21 cellular contexts compared by ENCODE assay signal in the genomic region with DNA sequence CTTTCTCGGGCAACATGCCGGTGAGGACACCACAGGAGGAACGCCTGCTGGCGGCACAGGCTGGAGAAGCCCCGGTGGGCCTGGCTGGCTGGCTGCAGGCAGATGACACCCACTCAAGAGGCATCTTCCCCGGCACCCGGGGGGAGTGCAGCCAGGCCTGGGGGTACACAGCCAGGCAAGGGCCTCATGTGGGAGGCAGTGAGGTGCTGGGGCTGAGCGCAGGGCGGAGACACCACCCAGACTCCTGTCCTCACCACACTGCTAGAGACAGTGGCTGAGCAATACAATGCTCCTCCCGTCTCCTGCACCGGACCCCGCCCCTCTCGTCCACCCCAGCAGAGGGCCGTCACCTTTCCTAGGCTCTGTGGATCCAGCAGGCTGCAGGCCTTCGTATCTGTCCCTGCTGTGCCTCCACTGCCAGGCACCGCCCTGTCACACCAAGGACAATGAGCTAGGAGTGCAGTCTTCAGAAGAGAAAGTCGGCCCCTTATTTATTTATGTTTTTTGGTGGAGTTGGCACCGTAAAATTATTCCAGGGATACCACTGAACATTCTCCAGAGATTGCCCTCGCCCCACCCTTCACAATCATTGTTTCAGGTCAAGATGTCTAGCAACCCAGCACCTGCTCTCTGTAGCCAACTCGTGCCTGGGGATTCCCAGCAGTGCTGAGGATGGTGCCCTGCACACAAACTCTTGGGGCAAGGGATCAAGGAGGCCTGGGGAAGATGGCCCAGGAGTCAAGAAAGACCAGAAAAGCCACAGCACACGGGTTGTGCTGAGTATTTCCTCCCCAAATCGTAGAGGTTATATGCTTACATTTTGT.
A peak's percentile ranks its signal among the peaks of the same experiment; 100 is the strongest.
DNase-seq lines count a peak whose midpoint lies in the region; ATAC-seq and TF ChIP-seq lines count a peak whose summit lies in the region.
"Had no signal": no experiment of that assay in that cellular context is flagged by ENCODE, and none has a peak within 500 bp of the region (broad histone marks: within the 10 kb centered on the region; RNA-seq: fewer than 3 reads in every experiment).

No MANE protein-coding gene starts in this region.

- ATAC-seq in gastroesophageal sphincter = no peak
- ATAC-seq: activated T-cell treated with anti-CD3 and anti-CD28 coated beads, Interleukin-2, amount 50 U/mL, for 72 hours; left cardiac atrium had no signal

- H3K36me3 ChIP-seq in H7 (replicated peaks; ENCODE audit: control insufficient read depth, insufficient read depth, low read length) (no peaks in the 10 kb centered on the region), gastroesophageal sphincter (peaks cover 0 to 22% of the 10 kb centered on the region in 2 donors), MG63 (no peaks in the 10 kb centered on the region)

- H3K4me1 Mint-ChIP-seq in osteocyte (ENCODE audit: unreplicated experiment) = peaks cover 78% of the 10 kb centered on the region

- TF ChIP-seq POLR2A in gastroesophageal sphincter (IDR thresholded peaks at IDR 0.05) = no peak

- no peaks in the 10 kb centered on the region for H3K9me3 ChIP-seq in gastroesophageal sphincter
- no peaks in the 10 kb centered on the region for H3K9me3 ChIP-seq in MG63

- no peaks in the 10 kb centered on the region for H3K9me3 Mint-ChIP-seq in osteocyte (ENCODE audit: unreplicated experiment)
- H3K9me3 Mint-ChIP-seq: activated T-cell treated with anti-CD3 and anti-CD28 coated beads, Interleukin-2, amount 50 U/mL, for 72 hours had no signal

- no peak overlapping the region for H3K4me3 Mint-ChIP-seq in osteocyte (ENCODE audit: unreplicated experiment)
- H3K4me3 Mint-ChIP-seq: activated T-cell treated with anti-CD3 and anti-CD28 coated beads, Interleukin-2, amount 50 U/mL, for 72 hours had no signal

- TF ChIP-seq CTCF in gastroesophageal sphincter (IDR thresholded peaks at IDR 0.05) (no peak), osteocyte (IDR thresholded peaks at IDR 0.05) (no peak)

- peaks cover 15 to 61% (median 26%) of the 10 kb centered on the region in 3 donors for H3K4me1 ChIP-seq in gastroesophageal sphincter

- DNase-seq in AG20443 (ENCODE audit: low spot score) (peak; percentile 5), H7 (peak; percentile 51), osteocyte (ENCODE audit: extremely low spot score, unreplicated experiment) (peak; percentile 81), NCI-H146 (lab: John Stamatoyannopoulos, UW) (no peak), MG63 (no peak), DMS 273 (lab: John Stamatoyannopoulos, UW; ENCODE audit: unreplicated experiment) (no peak)
- DNase-seq: activated naive CD4-positive, alpha-beta T cell; activated T-cell treated with anti-CD3 and anti-CD28 coated beads, Interleukin-2, amount 50 U/mL, for 72 hours; amygdala; Calu3; cortex of kidney; foreskin fibroblast; Karpas-422; left cardiac atrium; mesendoderm; NCI-H510A treated with DMSO at 0.1 percent for 48 hours; small intestine; stimulated activated CD4-positive, alpha-beta T cell treated with anti-CD3 and anti-CD28 coated beads, Interleukin-2, amount 100 ng/mL, for 24 hours; substantia nigra; T-helper 2 cell had no signal

- peaks cover 27% of the 10 kb centered on the region for H3K36me3 Mint-ChIP-seq in osteocyte (ENCODE audit: unreplicated experiment)

- H3K27ac ChIP-seq in gastroesophageal sphincter = peak overlapping the region in 3 of 4 donors; percentile 80 to 88 (median 82)

- H3K4me3 ChIP-seq in H7 (ENCODE audit: insufficient read depth, low read depth, low read length) (no peak overlapping the region), gastroesophageal sphincter (no peak overlapping the region), MG63 (no peak overlapping the region)

- no peak for TF ChIP-seq EP300 in gastroesophageal sphincter (IDR thresholded peaks at IDR 0.05)

- no peaks in the 10 kb centered on the region for H3K27me3 ChIP-seq in H7 (ENCODE audit: control insufficient read depth, insufficient read depth, low read length)
- no peaks in the 10 kb centered on the region for H3K27me3 ChIP-seq in gastroesophageal sphincter
- H3K27me3 ChIP-seq in MG63 = no peaks in the 10 kb centered on the region

- 96% methylated on average over 5 of the region's 22 CpGs; no CpG with 5 or more reads in 1 of the 2 donors for WGBS in gastroesophageal sphincter (ENCODE audit: low coverage in 1 of 2), 2 donors

- peak overlapping the region; percentile 62 for H3K27ac Mint-ChIP-seq in osteocyte (ENCODE audit: unreplicated experiment)
- H3K27ac Mint-ChIP-seq: activated T-cell treated with anti-CD3 and anti-CD28 coated beads, Interleukin-2, amount 50 U/mL, for 72 hours had no signal

- H3K27me3 Mint-ChIP-seq in osteocyte (ENCODE audit: unreplicated experiment) = no peaks in the 10 kb centered on the region

Comparison
In these comparisons a context has a peak if more than half of its experiments do, and no peak if none do; other contexts are left out.
1. DNase-seq: peak in AG20443 (single experiment), H7 (single experiment) and osteocyte (single experiment); none in NCI-H146 (single experiment), MG63 (single experiment) and DMS 273 (single experiment).